9 cellular contexts compared by ENCODE assay signal in the genomic region with DNA sequence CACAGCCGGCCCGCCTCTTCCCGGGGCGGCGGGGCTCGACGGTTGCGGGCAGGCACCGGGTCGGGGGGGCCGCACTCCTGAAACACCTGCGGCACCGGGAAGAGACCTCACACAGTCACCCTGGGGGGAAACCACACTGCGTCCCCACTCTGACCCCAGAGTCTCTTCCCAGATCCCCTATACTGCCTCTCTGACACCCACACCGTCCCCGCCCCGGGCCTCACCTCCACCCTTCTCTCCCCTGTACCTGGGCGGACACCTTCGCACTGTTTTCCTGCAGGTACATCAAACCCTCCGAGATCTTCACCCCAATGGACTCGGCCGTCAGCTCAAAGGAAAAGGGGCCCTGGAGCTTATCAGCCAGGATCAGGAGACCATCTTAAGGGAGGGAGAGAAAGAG. TPM values are rescaled to one million over a fixed set of nuclear protein-coding genes. Genes with fewer than 3 reads are reported as not detected.
DNase-seq lines count a peak whose midpoint lies in the region; ATAC-seq and TF ChIP-seq lines count a peak whose summit lies in the region.
"Had no signal": no experiment of that assay in that cellular context is flagged by ENCODE, and none has a peak within 500 bp of the region (broad histone marks: within the 10 kb centered on the region; RNA-seq: fewer than 3 reads in every experiment).

No MANE protein-coding gene starts in this region.

- WGBS in smooth muscle cell (ENCODE audit: low lambda C conversion rate): 51% methylated on average over 8 of the region's 22 CpGs

- H3F3A ChIP-seq in GM23338 (replicated peaks; ENCODE audit: low read depth) (peaks cover 28% of the 10 kb centered on the region), smooth muscle cell (ENCODE audit: low read depth) (peaks cover 4% of the 10 kb centered on the region)

- H4K20me1 ChIP-seq in GM23338 (replicated peaks; ENCODE audit: insufficient read depth) (peaks cover 7% of the 10 kb centered on the region; the same call in 1 of the 2 replicates), smooth muscle cell (ENCODE audit: low read depth) (no peaks in the 10 kb centered on the region)

- peak overlapping the region; percentile 75 for H3K4me3 Mint-ChIP-seq in GM23338
- peak overlapping the region; percentile 50 for H3K4me3 Mint-ChIP-seq in activated CD4-positive, alpha-beta memory T cell treated with anti-CD3 and anti-CD28 coated beads for 36 hours

- peak overlapping the region; percentile 90 for H3K4me2 ChIP-seq in GM23338
- H3K4me2 ChIP-seq in smooth muscle cell: peak overlapping the region; percentile 81

- H3K36me3 Mint-ChIP-seq in GM23338 (ENCODE audit: low read depth): peaks cover 24% of the 10 kb centered on the region
- H3K36me3 Mint-ChIP-seq in activated CD4-positive, alpha-beta memory T cell treated with anti-CD3 and anti-CD28 coated beads for 36 hours: no peaks in the 10 kb centered on the region

- 0 out of 2 replicates have a peak overlapping the region, but pooled peaks have one; percentile 63 for H3K27ac Mint-ChIP-seq in GM23338
- no peak overlapping the region for H3K27ac Mint-ChIP-seq in activated CD4-positive, alpha-beta memory T cell treated with anti-CD3 and anti-CD28 coated beads for 36 hours

- peaks cover 4% of the 10 kb centered on the region; the same call in 1 of the 2 replicates for H3K36me3 ChIP-seq in GM23338 (ENCODE audit: insufficient read depth)
- peaks cover 7% of the 10 kb centered on the region for H3K36me3 ChIP-seq in iPS-15b (ENCODE audit: control insufficient read depth, insufficient read depth, low read length)
- H3K36me3 ChIP-seq in smooth muscle cell (ENCODE audit: low read depth): no peaks in the 10 kb centered on the region

- H3K4me3 ChIP-seq in GM23338: peak overlapping the region; percentile 73
- peak overlapping the region; percentile 58 for H3K4me3 ChIP-seq in iPS-15b (ENCODE audit: low read depth, low read length)
- H3K4me3 ChIP-seq in smooth muscle cell: peak overlapping the region; percentile 40

- H2AFZ ChIP-seq in GM23338 (no peak overlapping the region), smooth muscle cell (ENCODE audit: low read depth) (no peak overlapping the region)

- ATAC-seq in GM23338: peak; percentile 23

- TF ChIP-seq CTCF in GM23338 (conservative IDR thresholded peaks at IDR 0.05; ENCODE audit: low read depth in 2 of 2) (no peak), smooth muscle cell (IDR thresholded peaks at IDR 0.05; ENCODE audit: borderline replicate concordance, insufficient read depth, poor library complexity, severe bottlenecking) (no peak)

- H3K9ac ChIP-seq in iPS-15b (ENCODE audit: low read depth, low read length) (no peak overlapping the region), smooth muscle cell (ENCODE audit: low read depth) (no peak overlapping the region)

- intact Hi-C loops in activated CD4-positive, alpha-beta memory T cell treated with anti-CD3 and anti-CD28 coated beads for 36 hours (cut with micrococcal nuclease): no loop called here

- H3K9me3 Mint-ChIP-seq in GM23338: no peaks in the 10 kb centered on the region; the same call in 2 of the 3 replicates
- H3K9me3 Mint-ChIP-seq in activated CD4-positive, alpha-beta memory T cell treated with anti-CD3 and anti-CD28 coated beads for 36 hours: no peaks in the 10 kb centered on the region

- H3K27me3 Mint-ChIP-seq in GM23338 (ENCODE audit: insufficient read depth, low read depth, poor library complexity): peaks cover 35% of the 10 kb centered on the region
- H3K27me3 Mint-ChIP-seq in activated CD4-positive, alpha-beta memory T cell treated with anti-CD3 and anti-CD28 coated beads for 36 hours: peaks cover 2% of the 10 kb centered on the region

- CTCF ChIA-PET in activated CD4-positive, alpha-beta memory T cell treated with anti-CD3 and anti-CD28 coated beads for 36 hours (lab: Charles Lee): no interaction called here

- no peak overlapping the region for H3K27ac ChIP-seq in GM23338 (ENCODE audit: low read depth)
- H3K27ac ChIP-seq in smooth muscle cell (ENCODE audit: low read depth): no peak overlapping the region

- H3K9me3 ChIP-seq in iPS-15b (ENCODE audit: control insufficient read depth, insufficient read depth, low read length) (no peaks in the 10 kb centered on the region), smooth muscle cell (replicated peaks; ENCODE audit: low read depth) (no peaks in the 10 kb centered on the region)

- H3K4me1 ChIP-seq in GM23338 (ENCODE audit: insufficient read depth): peaks cover 39% of the 10 kb centered on the region
- H3K4me1 ChIP-seq in iPS-15b (ENCODE audit: control insufficient read depth, insufficient read depth, low read length): peaks cover 18% of the 10 kb centered on the region
- peaks cover 14% of the 10 kb centered on the region for H3K4me1 ChIP-seq in smooth muscle cell (ENCODE audit: low read depth)

- H3K79me2 ChIP-seq in GM23338 (replicated peaks; ENCODE audit: insufficient read depth) (peaks cover 12% of the 10 kb centered on the region), smooth muscle cell (ENCODE audit: low read depth) (no peaks in the 10 kb centered on the region)

- POLR2A ChIA-PET in activated CD4-positive, alpha-beta memory T cell treated with anti-CD3 and anti-CD28 coated beads for 36 hours (lab: Charles Lee): interaction anchor here (0.6 kb wide), 1 partner anchor 264 kb away, joined by 4 read pairs; no protein-coding TSS in a partner anchor

- peaks cover 58% of the 10 kb centered on the region for H3K4me1 Mint-ChIP-seq in GM23338
- H3K4me1 Mint-ChIP-seq in activated CD4-positive, alpha-beta memory T cell treated with anti-CD3 and anti-CD28 coated beads for 36 hours (ENCODE audit: low read depth): peaks cover 51% of the 10 kb centered on the region

- H3K9me2 ChIP-seq in GM23338 (ENCODE audit: insufficient read depth): no peaks in the 10 kb centered on the region

- DNase-seq in GM23338 (ENCODE audit: low spot score): peak; percentile 73
- DNase-seq in activated CD4-positive, alpha-beta memory T cell treated with anti-CD3 and anti-CD28 coated beads for 36 hours: no peak
- no peak for DNase-seq in smooth muscle cell (lab: John Stamatoyannopoulos, UW; ENCODE audit: unreplicated experiment)
- DNase-seq in foreskin melanocyte: no peak
- DNase-seq in NCI-H510A treated with DMSO at 0.1 percent for 48 hours (lab: John Stamatoyannopoulos, UW): no peak
- DNase-seq in COLO829 (ENCODE audit: low spot score): no peak
- DNase-seq: effector CD4-positive, alpha-beta T cell; NCI-H774 had no signal

- H3K27me3 ChIP-seq in GM23338 (ENCODE audit: insufficient read depth) (peaks cover 10% of the 10 kb centered on the region; the same call in 1 of the 2 replicates), iPS-15b (ENCODE audit: control insufficient read depth, insufficient read depth, low read length) (peaks cover 8% of the 10 kb centered on the region), smooth muscle cell (ENCODE audit: low read depth) (peaks cover 23% of the 10 kb centered on the region)

TF ChIP-seq in GM23338, 12 proteins besides CTCF, POLR2A, EP300 and RAD21:
- TF ChIP-seq STAT1 (IDR thresholded peaks at IDR 0.05; ENCODE audit: unreplicated experiment) (no peak), POLR2AphosphoS5 (IDR thresholded peaks at IDR 0.05; ENCODE audit: low read depth) (0 out of 2 replicates have a peak, but pooled peaks have one; percentile 28), NANOG (IDR thresholded peaks at IDR 0.05; ENCODE audit: borderline replicate concordance) (no peak)

RNA-seq across cellular contexts. Expression of a gene that starts 3.4 kb away (rescaled TPM):
- 3.4 and 6.3 TPM in 2 replicates for total RNA-seq in GM23338 (2014; rRNA removed; shearing (Covaris generic))
- polyA plus RNA-seq in GM23338 (2016; fragmentation: Nextera tagmentation; extraction: Ambion mirVana) (2.1 and 3.1 TPM in 2 replicates), smooth muscle cell (7.2 and 7.4 TPM in 2 replicates)
- 1 to 10 TPM; 2.4 to 2.8 TPM for total RNA-seq in activated CD4-positive, alpha-beta memory T cell treated with anti-CD3 and anti-CD28 coated beads for 36 hours
- total RNA-seq in smooth muscle cell: 4.8 and 6.5 TPM in 2 replicates

RNA-seq across cellular contexts. Expression of a gene that starts 5.3 kb away (rescaled TPM):
- total RNA-seq in GM23338 (2014; rRNA removed; shearing (Covaris generic)): 48.8 and 53.6 TPM in 2 replicates
- polyA plus RNA-seq in GM23338 (2016; fragmentation: Nextera tagmentation; extraction: Ambion mirVana): 9.8 and 10.7 TPM in 2 replicates
- total RNA-seq in activated CD4-positive, alpha-beta memory T cell treated with anti-CD3 and anti-CD28 coated beads for 36 hours: 1 to 10 TPM; 4.8 to 5.5 TPM
- 3.5 and 7.1 TPM in 2 replicates for total RNA-seq in smooth muscle cell
- 3.2 and 8.5 TPM in 2 replicates for polyA plus RNA-seq in smooth muscle cell

RNA-seq across cellular contexts. Expression of a gene that starts 5.9 kb away (rescaled TPM):
- total RNA-seq in GM23338 (2014; rRNA removed; shearing (Covaris generic)): 3.4 and 4.6 TPM in 2 replicates
- polyA plus RNA-seq in GM23338 (2016; fragmentation: Nextera tagmentation; extraction: Ambion mirVana) (4.1 and 4.7 TPM in 2 replicates), smooth muscle cell (0.96 and 1.3 TPM in 2 replicates)
- total RNA-seq in activated CD4-positive, alpha-beta memory T cell treated with anti-CD3 and anti-CD28 coated beads for 36 hours: 10 to 100 TPM; 20.8 to 20.9 TPM
- 0.04 and 0.85 TPM in 2 replicates for total RNA-seq in smooth muscle cell

RNA-seq across cellular contexts. Expression of a gene that starts 13.3 kb away (rescaled TPM):
- total RNA-seq in GM23338 (2014; rRNA removed; shearing (Covaris generic)): 12.3 and 15.7 TPM in 2 replicates
- polyA plus RNA-seq in GM23338 (2016; fragmentation: Nextera tagmentation; extraction: Ambion mirVana) (9.3 and 9.8 TPM in 2 replicates), smooth muscle cell (5.4 and 14.7 TPM in 2 replicates)
- 10 to 100 TPM; 17.9 to 19.7 TPM for total RNA-seq in activated CD4-positive, alpha-beta memory T cell treated with anti-CD3 and anti-CD28 coated beads for 36 hours
- 4.4 and 7.0 TPM in 2 replicates for total RNA-seq in smooth muscle cell

RNA-seq across cellular contexts. Expression of a gene that starts 23.1 kb away (rescaled TPM):
- total RNA-seq in GM23338 (2014; rRNA removed; shearing (Covaris generic)): 138 and 145 TPM in 2 replicates
- polyA plus RNA-seq in GM23338 (2016; fragmentation: Nextera tagmentation; extraction: Ambion mirVana): 329 and 333 TPM in 2 replicates
- 100 to 1,000 TPM; 136 to 151 TPM for total RNA-seq in activated CD4-positive, alpha-beta memory T cell treated with anti-CD3 and anti-CD28 coated beads for 36 hours
- total RNA-seq in smooth muscle cell: 75.2 and 108 TPM in 2 replicates
- polyA plus RNA-seq in smooth muscle cell: 203 and 217 TPM in 2 replicates
